In the genomic region with DNA sequence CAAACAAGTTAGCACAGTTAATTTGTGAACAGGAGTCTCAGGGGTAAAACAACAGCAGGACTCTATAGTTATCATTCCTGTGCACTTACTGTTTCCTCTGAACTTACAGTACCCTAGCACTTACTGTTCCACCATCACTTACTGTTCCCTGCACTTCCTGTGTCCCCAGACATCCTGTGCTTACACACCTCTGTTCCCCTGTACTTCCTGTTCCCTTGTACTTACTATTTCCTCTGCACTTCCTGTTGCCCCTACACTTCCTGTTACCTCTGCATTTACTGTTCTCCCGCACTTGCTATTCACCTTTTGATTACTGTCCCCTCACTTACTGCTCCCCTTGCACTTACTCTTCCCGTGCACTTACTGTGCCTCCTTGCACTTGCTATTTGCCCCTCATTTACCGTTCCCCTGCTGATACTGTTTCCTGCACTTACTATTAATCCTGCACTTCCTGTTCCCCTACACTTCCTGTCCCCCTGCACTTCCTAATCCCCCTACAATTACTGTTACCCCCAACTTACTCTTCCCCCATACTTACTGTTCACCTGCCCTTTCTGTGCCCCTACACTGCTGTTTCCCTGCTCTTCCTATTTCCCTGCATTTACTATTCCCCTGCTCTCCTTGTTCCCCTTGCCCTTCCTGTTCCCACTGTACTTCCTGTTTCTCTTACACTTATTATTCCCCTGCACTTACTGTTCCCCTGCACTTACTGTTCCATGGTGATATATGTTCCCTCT, we compare ENCODE assay signal across 13 cellular contexts. TPM values are rescaled to one million over a fixed set of nuclear protein-coding genes. Genes with fewer than 3 reads are reported as not detected.
DNase-seq lines count a peak whose midpoint lies in the region; ATAC-seq and TF ChIP-seq lines count a peak whose summit lies in the region.
"Had no signal": no experiment of that assay in that cellular context is flagged by ENCODE, and none has a peak within 500 bp of the region (broad histone marks: within the 10 kb centered on the region; RNA-seq: fewer than 3 reads in every experiment).

No MANE protein-coding gene starts in this region.

- no peaks in the 10 kb centered on the region for H3F3A ChIP-seq in SU-DHL-6 (ENCODE audit: insufficient read depth)

- peaks cover 12% of the 10 kb centered on the region for H3K9me3 Mint-ChIP-seq in activated naive CD4-positive, alpha-beta T cell treated with anti-CD3 and anti-CD28 coated beads for 36 hours

- peaks cover 3% of the 10 kb centered on the region; the same call in 1 of the 2 replicates for H3K36me3 ChIP-seq in SU-DHL-6 (ENCODE audit: low read length)
- H3K36me3 ChIP-seq in osteoblast (ENCODE audit: insufficient read depth, low read length): no peaks in the 10 kb centered on the region
- H3K36me3 ChIP-seq: adrenal gland had no signal

- H3K4me3 Mint-ChIP-seq in activated naive CD4-positive, alpha-beta T cell treated with anti-CD3 and anti-CD28 coated beads for 36 hours: no peak overlapping the region

- intact Hi-C loops in activated naive CD4-positive, alpha-beta T cell treated with anti-CD3 and anti-CD28 coated beads for 36 hours (cut with micrococcal nuclease): no loop called here

- CTCF ChIA-PET in activated naive CD4-positive, alpha-beta T cell treated with anti-CD3 and anti-CD28 coated beads for 36 hours (lab: Charles Lee): no interaction called here

- H3K9ac ChIP-seq in SU-DHL-6 (ENCODE audit: low read length): no peak overlapping the region

- no peak for ATAC-seq in GM19397 (IDR thresholded peaks at IDR 0.05; ENCODE audit: unreplicated experiment)

- H3K27me3 ChIP-seq in SU-DHL-6 (ENCODE audit: low read length): no peaks in the 10 kb centered on the region
- H3K27me3 ChIP-seq in osteoblast (ENCODE audit: insufficient read depth, low read length): peaks cover 17% of the 10 kb centered on the region
- H3K27me3 ChIP-seq: adrenal gland had no signal

- H3K4me3 ChIP-seq in SU-DHL-6 (ENCODE audit: insufficient read depth, low read length, poor library complexity, severe bottlenecking): no peak overlapping the region
- H3K4me3 ChIP-seq in osteoblast (ENCODE audit: insufficient read depth, low read length): no peak overlapping the region
- H3K4me3 ChIP-seq: adrenal gland had no signal

- peaks cover 9% of the 10 kb centered on the region for H3K36me3 Mint-ChIP-seq in activated naive CD4-positive, alpha-beta T cell treated with anti-CD3 and anti-CD28 coated beads for 36 hours (ENCODE audit: low read depth)

- no peaks in the 10 kb centered on the region for H3K9me2 ChIP-seq in SU-DHL-6 (replicated peaks; ENCODE audit: insufficient read depth, low read length)

- no peaks in the 10 kb centered on the region for H4K20me1 ChIP-seq in SU-DHL-6 (ENCODE audit: low read depth, low read length)
- no peaks in the 10 kb centered on the region for H4K20me1 ChIP-seq in osteoblast (ENCODE audit: insufficient read depth, low read length)

- H2AFZ ChIP-seq in SU-DHL-6 (ENCODE audit: low read depth, low read length, severe bottlenecking): peak overlapping the region; percentile 84
- no peak overlapping the region for H2AFZ ChIP-seq in osteoblast (ENCODE audit: low read length)

- H3K4me1 Mint-ChIP-seq in activated naive CD4-positive, alpha-beta T cell treated with anti-CD3 and anti-CD28 coated beads for 36 hours (ENCODE audit: low read depth): peaks cover 7% of the 10 kb centered on the region

- no peaks in the 10 kb centered on the region for H3K27me3 Mint-ChIP-seq in activated naive CD4-positive, alpha-beta T cell treated with anti-CD3 and anti-CD28 coated beads for 36 hours (ENCODE audit: low read depth)

- peaks cover 8% of the 10 kb centered on the region; the same call in 1 of the 2 replicates for H3K9me3 ChIP-seq in SU-DHL-6 (ENCODE audit: insufficient read depth, low read length)
- no peaks in the 10 kb centered on the region for H3K9me3 ChIP-seq in osteoblast (ENCODE audit: low read depth, low read length)
- H3K9me3 ChIP-seq: adrenal gland had no signal

- H3K4me1 ChIP-seq in osteoblast (ENCODE audit: insufficient read depth, low read length): no peaks in the 10 kb centered on the region
- H3K4me1 ChIP-seq: adrenal gland had no signal

- H3K79me2 ChIP-seq in SU-DHL-6 (ENCODE audit: insufficient read depth, low read length) (no peaks in the 10 kb centered on the region), osteoblast (ENCODE audit: insufficient read depth, low read length) (no peaks in the 10 kb centered on the region)

- H3K27ac ChIP-seq in SU-DHL-6 (ENCODE audit: low read depth, low read length) (no peak overlapping the region), osteoblast (ENCODE audit: low read depth, low read length) (no peak overlapping the region)
- H3K27ac ChIP-seq: adrenal gland had no signal

- H3K4me2 ChIP-seq in SU-DHL-6 (ENCODE audit: low read depth, low read length, poor library complexity, severe bottlenecking) (no peak overlapping the region), osteoblast (ENCODE audit: insufficient read depth, low read length) (no peak overlapping the region)

- H3K27ac Mint-ChIP-seq in activated naive CD4-positive, alpha-beta T cell treated with anti-CD3 and anti-CD28 coated beads for 36 hours: peak overlapping the region; percentile 28

- TF ChIP-seq CTCF in SU-DHL-6 (IDR thresholded peaks at IDR 0.05; ENCODE audit: insufficient read depth, low read length, poor library complexity, severe bottlenecking) (no peak), osteoblast (IDR thresholded peaks at IDR 0.05; ENCODE audit: extremely low read depth, low read depth, low read length) (no peak)

- no peak for DNase-seq in activated naive CD4-positive, alpha-beta T cell treated with anti-CD3 and anti-CD28 coated beads for 36 hours
- no peak for DNase-seq in activated naive CD4-positive, alpha-beta T cell (lab: John Stamatoyannopoulos, UW)
- peak; percentile 72 to 77 for DNase-seq in Kasumi-1 (lab: John Stamatoyannopoulos, UW)
- peak; percentile 54 for DNase-seq in osteoblast (ENCODE audit: insufficient read length, low spot score, missing footprints)
- DNase-seq in occipital lobe (lab: John Stamatoyannopoulos, UW): no peak
- no peak for DNase-seq in amygdala (lab: John Stamatoyannopoulos, UW)
- DNase-seq: adrenal gland; NCI-H187 treated with DMSO at 0.1 percent for 48 hours; posterior cingulate gyrus; stimulated activated CD4-positive, alpha-beta T cell treated with anti-CD3 and anti-CD28 coated beads, Interleukin-15, amount 100 ng/mL, for 24 hours; stimulated activated CD8-positive, alpha-beta memory T cell treated with anti-CD3 and anti-CD28 coated beads, Interleukin-4, amount 100 ng/mL, for 48 hours had no signal

RNA-seq across cellular contexts. Expression of gene TPRA1, which starts 30.3 kb away (rescaled TPM):
- 10 to 100 TPM; 15.1 to 15.9 TPM for total RNA-seq in activated naive CD4-positive, alpha-beta T cell treated with anti-CD3 and anti-CD28 coated beads for 36 hours
- 29.5 and 30.4 TPM in 2 replicates for total RNA-seq in osteoblast
- 18.6 TPM for total RNA-seq in occipital lobe

RNA-seq across cellular contexts. Expression of gene MCM2, which starts 38.0 kb away (rescaled TPM):
- total RNA-seq in activated naive CD4-positive, alpha-beta T cell treated with anti-CD3 and anti-CD28 coated beads for 36 hours: 100 to 1,000 TPM; 250 to 259 TPM
- 14.5 and 15.3 TPM in 2 replicates for total RNA-seq in osteoblast
- total RNA-seq in occipital lobe: 16.8 TPM

Comparison
In these comparisons a context has a peak if more than half of its experiments do, and no peak if none do; other contexts are left out.
1. DNase-seq: peak in Kasumi-1 (2 of 2) and osteoblast (single experiment); none in activated naive CD4-positive, alpha-beta T cell treated with anti-CD3 and anti-CD28 coated beads for 36 hours (single experiment), activated naive CD4-positive, alpha-beta T cell (0 of 4), occipital lobe (single experiment) and amygdala (0 of 56).
2. RNA of gene MCM2, which starts 38.0 kb away (total RNA-seq): 250 to 259 TPM in activated naive CD4-positive, alpha-beta T cell treated with anti-CD3 and anti-CD28 coated beads for 36 hours; 16.8 TPM in occipital lobe (single experiment) and 14.5 to 15.3 TPM in osteoblast; every median in the first group is over 10 times any median in the second.